ENCODE assay signal across 27 cellular contexts in genomic region chr7:81934596-81935301, GRCh38.
"Had no signal": no experiment of that assay in that cellular context is flagged by ENCODE, and none has a peak within 500 bp of the region (broad histone marks: within the 10 kb centered on the region; RNA-seq: fewer than 3 reads in every experiment).

No MANE protein-coding gene starts in this region.

- DNase-seq: head of caudate nucleus; hypothalamus; immature natural killer cell; kidney; lower lobe of right lung; mammary epithelial cell; mesenchymal stem cell; naive B cell; natural killer cell; nephron progenitor cell; occipital lobe; right lobe of liver; stimulated activated CD4-positive, alpha-beta T cell treated with anti-CD3 and anti-CD28 coated beads, Interleukin-1b, Interleukin-23, amount 100 ng/mL, for 48 hours; stimulated activated CD4-positive, alpha-beta T cell treated with anti-CD3 and anti-CD28 coated beads, Interleukin-2, amount 100 ng/mL, for 48 hours; stimulated activated CD4-positive, alpha-beta T cell treated with anti-CD3 and anti-CD28 coated beads, Interleukin-4, amount 100 ng/mL, for 4 hours; stimulated activated CD8-positive, alpha-beta memory T cell treated with anti-CD3 and anti-CD28 coated beads, Interleukin-4, amount 100 ng/mL, for 48 hours; stimulated activated naive CD4-positive, alpha-beta T cell treated with Interleukin-2 at 50 U/mL for 16 hours; stimulated activated naive CD8-positive, alpha-beta T cell treated with anti-CD3 and anti-CD28 coated beads, Interleukin-15, amount 100 ng/mL, for 72 hours; substantia nigra; testis; thyroid gland; transverse colon; upper lobe of right lung had no signal

- H3K36me3 ChIP-seq: lower lobe of right lung, neural progenitor cell, neutrophil, right lobe of liver, thyroid gland, transverse colon, upper lobe of right lung had no signal

- H3K27me3 ChIP-seq: neural progenitor cell, neutrophil, right lobe of liver, testis, thyroid gland, transverse colon, upper lobe of right lung had no signal

- H3K27ac ChIP-seq: lower lobe of right lung, neural progenitor cell, neutrophil, right lobe of liver, thyroid gland, transverse colon, upper lobe of right lung had no signal

- H3K9me3 ChIP-seq: lower lobe of right lung, neutrophil, right lobe of liver, testis, thyroid gland, transverse colon, upper lobe of right lung had no signal

- ATAC-seq: lower lobe of right lung; natural killer cell; right lobe of liver; stimulated activated memory B cell treated with anti-CD40 and anti-IgM and Interleukin-4, amounts not matched to agents 10 μg/mL and 1 μg/mL and 100 μg/mL, for 72 hours; stimulated activated naive CD8-positive, alpha-beta T cell treated with anti-CD3 and anti-CD28 coated beads, Interleukin-15, amount 100 ng/mL, for 72 hours; upper lobe of right lung had no signal

- H3K4me3 ChIP-seq: lower lobe of right lung, neural progenitor cell, right lobe of liver, smooth muscle cell, testis, thyroid gland, transverse colon, upper lobe of right lung had no signal

- H3K4me1 ChIP-seq: lower lobe of right lung, right lobe of liver, testis, thyroid gland, transverse colon, upper lobe of right lung had no signal
